Comparison of ENCODE assay signal across 8 cellular contexts in the genomic region with DNA sequence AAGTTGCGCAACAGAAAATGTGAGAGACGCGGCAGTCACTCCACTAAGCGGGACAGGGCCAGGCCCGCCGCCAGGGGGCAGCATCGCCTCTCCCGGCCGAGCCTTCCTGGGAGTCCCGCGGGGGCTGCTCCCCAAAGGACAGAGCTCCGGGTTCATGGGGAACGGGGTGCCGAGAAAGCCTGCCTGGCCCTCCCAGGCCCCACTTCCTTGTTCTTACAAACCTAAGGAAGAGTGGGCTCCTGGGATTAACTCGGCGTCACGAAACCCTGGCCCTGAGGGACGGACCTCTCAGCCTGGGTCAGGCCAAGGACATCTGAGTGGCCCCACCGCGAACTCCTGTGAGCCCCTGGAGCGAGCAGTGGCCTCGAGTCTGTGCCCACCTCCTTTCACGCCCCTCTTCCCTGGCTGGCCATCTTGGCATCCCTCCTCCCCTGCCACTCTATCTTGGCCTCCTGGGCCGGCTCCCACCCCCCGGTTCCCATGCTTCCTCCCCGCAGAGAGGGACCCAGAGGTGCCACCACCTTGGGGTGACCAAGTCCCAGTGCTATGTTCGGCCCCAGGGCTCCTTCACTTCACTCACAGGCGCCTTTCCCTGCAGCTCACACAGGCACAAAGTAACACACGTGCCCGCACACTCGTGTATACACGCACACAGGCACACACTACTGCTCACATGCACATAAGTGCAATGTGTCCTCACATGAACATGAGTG.
DNase-seq lines count a peak whose midpoint lies in the region; ATAC-seq and TF ChIP-seq lines count a peak whose summit lies in the region.

No MANE protein-coding gene starts in this region.

- peak overlapping the region; percentile 72 for H2AFZ ChIP-seq in parathyroid adenoma

- 48 to 68% methylated on average over 19 to 31 of the region's 32 CpGs for WGBS in upper lobe of left lung, 2 donors

- TF ChIP-seq POLR2A in upper lobe of left lung (IDR thresholded peaks at IDR 0.05), result no peak

- peaks cover 0 to 34% (median 0%) of the 10 kb centered on the region in 11 experiments; a peak in 5 of 22 replicates for H4K20me1 ChIP-seq in BLaER1 treated with 17β-estradiol and CSF1 and Interleukin-3, amounts not matched to agents 10 nM and 100 nM

- H3K79me2 ChIP-seq in parathyroid adenoma, result no peaks in the 10 kb centered on the region

- peak overlapping the region in 1 of 11 experiments; percentile 23; a peak in 1 of 22 replicates for H3K27ac ChIP-seq in BLaER1 treated with 17β-estradiol and CSF1 and Interleukin-3, amounts not matched to agents 10 nM and 100 nM
- peak overlapping the region; percentile 61 for H3K27ac ChIP-seq in parathyroid adenoma
- H3K27ac ChIP-seq in upper lobe of left lung, result peak overlapping the region in 1 of 4 donors; percentile 23

- peak in 1 of 2 donors; percentile 77 for ATAC-seq in upper lobe of left lung (ENCODE audit: low FRiP score in 2 of 2)

- peak; percentile 92 for TF ChIP-seq CTCF in HFF-Myc (IDR thresholded peaks at IDR 0.05; ENCODE audit: low read depth, low read length, missing control alignments)
- peak; percentile 85 for TF ChIP-seq CTCF in parathyroid adenoma (IDR thresholded peaks at IDR 0.05)
- TF ChIP-seq CTCF in upper lobe of left lung (IDR thresholded peaks at IDR 0.05), result peak; percentile 84 to 92 (median 88)

- peak overlapping the region; percentile 50 to 83 (median 63); a peak in 21 of 22 replicates for H3K4me2 ChIP-seq in BLaER1 treated with 17β-estradiol and CSF1 and Interleukin-3, amounts not matched to agents 10 nM and 100 nM
- H3K4me2 ChIP-seq in parathyroid adenoma (ENCODE audit: low read length), result peak overlapping the region; percentile 44

- H3K9ac ChIP-seq in BLaER1 treated with 17β-estradiol and CSF1 and Interleukin-3, amounts not matched to agents 10 nM and 100 nM, result peak overlapping the region in 2 of 11 experiments; percentile 0 to 38; a peak in 4 of 22 replicates
- no peak overlapping the region for H3K9ac ChIP-seq in parathyroid adenoma

- no peaks in the 10 kb centered on the region for H3K36me3 ChIP-seq in BLaER1 treated with 17β-estradiol and CSF1 and Interleukin-3, amounts not matched to agents 10 nM and 100 nM
- no peaks in the 10 kb centered on the region for H3K36me3 ChIP-seq in parathyroid adenoma (ENCODE audit: control insufficient read depth, insufficient read depth, low read length)
- no peaks in the 10 kb centered on the region for H3K36me3 ChIP-seq in upper lobe of left lung

- H3K9me3 ChIP-seq in BLaER1 treated with 17β-estradiol and CSF1 and Interleukin-3, amounts not matched to agents 10 nM and 100 nM (replicated peaks in 1 of 11), result peaks cover 0 to 5% (median 0%) of the 10 kb centered on the region in 11 experiments; a peak in 2 of 22 replicates
- H3K9me3 ChIP-seq in parathyroid adenoma (ENCODE audit: control insufficient read depth, low read length) (no peaks in the 10 kb centered on the region), upper lobe of left lung (no peaks in the 10 kb centered on the region)

- H3K27me3 ChIP-seq in BLaER1 treated with 17β-estradiol and CSF1 and Interleukin-3, amounts not matched to agents 10 nM and 100 nM, result peaks cover 34 to 54% (median 46%) of the 10 kb centered on the region in 11 experiments
- H3K27me3 ChIP-seq in parathyroid adenoma (ENCODE audit: control insufficient read depth, insufficient read depth, low read length) (no peaks in the 10 kb centered on the region), upper lobe of left lung (no peaks in the 10 kb centered on the region)

- DNase-seq in HFF-Myc (ENCODE audit: extremely low read depth, low read depth) (no peak), SHP77 treated with DMSO at 0.1 percent for 48 hours (lab: John Stamatoyannopoulos, UW) (peak; percentile 20), activated gamma-delta T cell treated with Interleukin-2 at 50 U/mL for 16 hours (peak; percentile 64), germinal center (ENCODE audit: low spot score) (peak; percentile 72), upper lobe of left lung (peak; percentile 70 to 97), cortex of kidney (lab: John Stamatoyannopoulos, UW) (no peak)

- no peak overlapping the region for H3K4me3 ChIP-seq in BLaER1 treated with 17β-estradiol and CSF1 and Interleukin-3, amounts not matched to agents 10 nM and 100 nM
- H3K4me3 ChIP-seq in HFF-Myc (replicated peaks; ENCODE audit: low read depth, low read length) (no peak overlapping the region), parathyroid adenoma (ENCODE audit: low read depth, low read length) (no peak overlapping the region), upper lobe of left lung (no peak overlapping the region)

- TF ChIP-seq EP300 in upper lobe of left lung (IDR thresholded peaks at IDR 0.05), result no peak

- peaks cover 7 to 42% (median 27%) of the 10 kb centered on the region in 10 experiments; a peak in 19 of 20 replicates for H3K4me1 ChIP-seq in BLaER1 treated with 17β-estradiol and CSF1 and Interleukin-3, amounts not matched to agents 10 nM and 100 nM
- peaks cover 27% of the 10 kb centered on the region for H3K4me1 ChIP-seq in parathyroid adenoma
- H3K4me1 ChIP-seq in upper lobe of left lung, result peaks cover 0 to 24% (median 13%) of the 10 kb centered on the region in 4 donors

Comparison
In these comparisons a context has a peak if more than half of its experiments do, and no peak if none do; other contexts are left out.
1. DNase-seq: peak in SHP77 treated with DMSO at 0.1 percent for 48 hours (single experiment), activated gamma-delta T cell treated with Interleukin-2 at 50 U/mL for 16 hours (single experiment), germinal center (single experiment) and upper lobe of left lung (2 of 2); none in HFF-Myc (single experiment) and cortex of kidney (single experiment).
2. Peak in every context shown above with its lines, with median percentiles within 50 percentile points of each other: CTCF ChIP-seq.